In the genomic region with DNA sequence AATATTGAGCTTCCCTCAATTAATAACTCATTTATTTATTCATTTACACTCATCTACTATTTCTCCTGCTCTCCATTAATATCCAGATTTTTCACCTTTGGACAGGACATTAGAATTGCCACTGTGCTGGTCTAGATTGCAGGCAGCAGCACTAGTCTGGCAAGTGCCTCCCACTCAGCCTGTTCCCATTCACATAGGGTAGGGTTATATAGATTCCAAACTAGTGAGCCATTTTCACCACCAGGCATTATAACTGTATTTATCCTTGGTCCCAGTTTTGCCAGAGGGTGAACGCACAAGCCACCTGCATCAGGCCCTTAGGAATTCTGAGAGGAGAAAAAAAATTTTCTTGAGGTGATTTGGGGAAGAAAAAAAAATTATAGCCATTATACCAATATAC, we compare ENCODE assay signal across 1 cellular context.
TF ChIP-seq lines count a peak whose summit lies in the region.

No MANE protein-coding gene starts in this region.

TF ChIP-seq in IMR-90, 13 proteins besides CTCF, POLR2A, EP300 and RAD21:
- TF ChIP-seq SMC3 (IDR thresholded peaks at IDR 0.05; ENCODE audit: low read depth, low read length) (no peak), BHLHE40 (IDR thresholded peaks at IDR 0.05; ENCODE audit: low read depth, low read length) (no peak), NFE2L2 (IDR thresholded peaks at IDR 0.05; ENCODE audit: low read depth, low read length) (no peak), CEBPB (IDR thresholded peaks at IDR 0.05; ENCODE audit: low read depth, low read length) (no peak), MAFK (IDR thresholded peaks at IDR 0.05; ENCODE audit: low read depth, low read length) (no peak), FOS (IDR thresholded peaks at IDR 0.05; ENCODE audit: low read depth, low read length) (no peak), CHD1 (IDR thresholded peaks at IDR 0.05; ENCODE audit: low read depth, low read length) (no peak), ELK1 (IDR thresholded peaks at IDR 0.05; ENCODE audit: borderline replicate concordance, low read depth, low read length) (no peak), RCOR1 (IDR thresholded peaks at IDR 0.05; ENCODE audit: insufficient replicate concordance, low read length) (no peak), MXI1 (IDR thresholded peaks at IDR 0.05; ENCODE audit: borderline replicate concordance, low read depth, low read length) (no peak), MAZ (IDR thresholded peaks at IDR 0.05; ENCODE audit: borderline replicate concordance, low read depth, low read length) (no peak), RFX5 (IDR thresholded peaks at IDR 0.05; ENCODE audit: low read depth, low read length) (no peak)
- TF ChIP-seq, protein P1, sequence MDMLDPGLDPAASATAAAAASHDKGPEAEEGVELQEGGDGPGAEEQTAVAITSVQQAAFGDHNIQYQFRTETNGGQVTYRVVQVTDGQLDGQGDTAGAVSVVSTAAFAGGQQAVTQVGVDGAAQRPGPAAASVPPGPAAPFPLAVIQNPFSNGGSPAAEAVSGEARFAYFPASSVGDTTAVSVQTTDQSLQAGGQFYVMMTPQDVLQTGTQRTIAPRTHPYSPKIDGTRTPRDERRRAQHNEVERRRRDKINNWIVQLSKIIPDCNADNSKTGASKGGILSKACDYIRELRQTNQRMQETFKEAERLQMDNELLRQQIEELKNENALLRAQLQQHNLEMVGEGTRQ (IDR thresholded peaks at IDR 0.05; ENCODE audit: low read depth, low read length): no peak
